ENCODE assay signal across 20 cellular contexts in the genomic region with DNA sequence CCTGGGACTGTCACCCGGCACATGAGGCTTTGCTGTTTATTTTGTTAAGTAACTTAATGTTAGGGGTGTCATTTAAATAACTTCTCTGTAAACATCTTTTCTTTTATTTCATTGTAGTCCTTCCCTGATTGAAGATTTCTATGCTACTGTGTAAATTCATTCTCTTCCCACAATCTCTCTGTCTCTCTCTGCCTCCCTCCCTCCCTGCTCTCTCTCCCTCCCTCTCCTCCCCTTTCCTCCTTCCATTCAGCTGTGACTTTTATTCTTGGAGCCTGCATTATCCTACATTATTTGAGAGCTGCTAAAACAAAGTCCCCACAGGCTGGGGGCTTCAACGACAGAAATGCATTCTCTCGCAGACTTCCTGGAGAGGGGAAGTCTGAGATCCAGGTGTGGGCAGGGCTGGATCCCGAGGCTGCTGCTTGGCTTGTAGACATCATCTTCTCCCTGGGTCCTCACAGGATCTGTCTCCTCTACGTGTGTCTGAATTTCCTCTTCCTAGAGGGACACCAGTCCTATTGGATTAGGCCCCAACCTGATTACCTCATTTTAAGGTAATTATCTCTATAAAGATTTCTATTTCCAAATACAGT. TPM values are rescaled to one million over a fixed set of nuclear protein-coding genes. Genes with fewer than 3 reads are reported as not detected.
"Had no signal": no experiment of that assay in that cellular context is flagged by ENCODE, and none has a peak within 500 bp of the region (broad histone marks: within the 10 kb centered on the region; RNA-seq: fewer than 3 reads in every experiment).

No MANE protein-coding gene starts in this region.

- H3K9ac ChIP-seq: parathyroid adenoma had no signal

- H3K27me3 ChIP-seq: ascending aorta, tibial artery had no signal

- DNase-seq: activated CD4-positive, alpha-beta T cell treated with anti-CD3 and anti-CD28 coated beads, Interleukin-2, amount 50 U/mL, for 1 hour; activated gamma-delta T cell; cortex of kidney; heart right ventricle; mammary epithelial cell; naive B cell; stimulated activated CD4-positive, alpha-beta T cell treated with anti-CD3 and anti-CD28 coated beads, Interleukin-2, amount 100 ng/mL, for 24 hours; stimulated activated naive CD4-positive, alpha-beta T cell treated with Interleukin-2 at 50 U/mL for 16 hours; T1000 had no signal

- H3K36me3 Mint-ChIP-seq: activated naive CD4-positive, alpha-beta T cell treated with anti-CD3 and anti-CD28 coated beads, Interleukin-2, amount 50 U/mL, for 24 hours had no signal

- H3K9me3 Mint-ChIP-seq: activated naive CD4-positive, alpha-beta T cell treated with anti-CD3 and anti-CD28 coated beads, Interleukin-2, amount 50 U/mL, for 24 hours had no signal

- ATAC-seq: activated CD4-positive, CD25-positive, alpha-beta regulatory T cell treated with anti-CD3 and anti-CD28 coated beads, Interleukin-2, amount 50 U/mL, for 24 hours; esophagus mucosa; left lobe of liver had no signal

- H3K4me1 ChIP-seq: ascending aorta, gastroesophageal sphincter, parathyroid adenoma, tibial artery had no signal

- H3K9me3 ChIP-seq: ascending aorta, neutrophil, tibial artery had no signal

- H3K4me1 Mint-ChIP-seq: activated naive CD4-positive, alpha-beta T cell treated with anti-CD3 and anti-CD28 coated beads, Interleukin-2, amount 50 U/mL, for 24 hours; naive B cell had no signal

- H3K27ac ChIP-seq: ascending aorta, gastroesophageal sphincter, neutrophil, parathyroid adenoma, tibial artery had no signal

- H3K4me3 Mint-ChIP-seq: activated naive CD4-positive, alpha-beta T cell treated with anti-CD3 and anti-CD28 coated beads, Interleukin-2, amount 50 U/mL, for 24 hours; naive B cell had no signal

- H2AFZ ChIP-seq: parathyroid adenoma had no signal

- H3K4me3 ChIP-seq: ascending aorta, gastroesophageal sphincter, heart right ventricle, tibial artery had no signal

- H3K79me2 ChIP-seq: parathyroid adenoma had no signal

- H3K27ac Mint-ChIP-seq: activated naive CD4-positive, alpha-beta T cell treated with anti-CD3 and anti-CD28 coated beads, Interleukin-2, amount 50 U/mL, for 24 hours; naive B cell had no signal

- H3K36me3 ChIP-seq: ascending aorta, gastroesophageal sphincter, heart right ventricle, neutrophil, tibial artery had no signal

RNA-seq across cellular contexts. Expression of a gene that starts 18.4 kb away (rescaled TPM):
- total RNA-seq: activated CD8-positive, alpha-beta memory T cell treated with anti-CD3 and anti-CD28 coated beads for 36 hours; esophagus mucosa; mononuclear cell had no signal
